Comparison of ENCODE assay signal across 8 cellular contexts in the genomic region with DNA sequence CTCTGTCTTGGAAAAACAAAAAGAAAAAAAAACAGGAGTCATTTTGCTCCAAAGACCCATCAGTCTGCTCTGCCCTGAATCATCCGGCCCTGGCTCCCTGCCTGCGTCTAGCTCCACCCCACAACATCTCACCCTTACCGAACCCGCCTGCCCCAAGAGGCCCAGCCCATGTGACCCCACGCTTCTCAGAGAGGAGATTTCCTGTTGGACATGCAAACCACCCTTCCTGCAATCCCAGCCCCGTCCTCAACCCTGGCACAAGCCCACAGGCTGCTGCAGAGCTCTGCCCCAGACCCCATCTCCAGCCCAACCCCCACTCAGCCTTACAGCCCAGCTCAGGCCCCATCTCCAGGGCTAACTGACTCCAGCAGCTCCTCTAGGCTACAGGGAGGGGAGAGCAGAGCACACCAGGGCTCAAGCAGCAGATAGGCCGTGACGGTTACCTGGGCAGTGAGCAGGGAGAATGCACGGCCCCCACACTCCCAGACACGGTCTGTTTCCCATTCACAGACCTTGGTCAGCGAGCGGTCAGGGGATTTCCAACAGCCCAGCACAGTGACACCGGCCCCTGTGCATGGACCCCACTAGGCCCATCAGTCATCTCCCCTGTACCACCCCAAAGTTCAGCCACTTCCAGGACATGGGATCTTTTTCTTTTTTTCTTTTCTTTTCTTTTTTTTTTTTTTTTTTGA.
A peak's percentile ranks its signal among the peaks of the same experiment; 100 is the strongest.
DNase-seq lines count a peak whose midpoint lies in the region; ATAC-seq and TF ChIP-seq lines count a peak whose summit lies in the region.

No MANE protein-coding gene starts in this region.

- peak; percentile 72 for ATAC-seq in HG02642 (IDR thresholded peaks at IDR 0.05; ENCODE audit: poor library complexity, unreplicated experiment)
- ATAC-seq in activated naive CD8-positive, alpha-beta T cell treated with anti-CD3 and anti-CD28 coated beads, Interleukin-2, amount 50 U/mL, for 24 hours: no peak

- H3F3A ChIP-seq in OCI-LY1 (ENCODE audit: insufficient read depth, low read length): no peaks in the 10 kb centered on the region

- H3K27ac Mint-ChIP-seq in activated naive CD8-positive, alpha-beta T cell treated with anti-CD3 and anti-CD28 coated beads, Interleukin-2, amount 50 U/mL, for 24 hours: no peak overlapping the region

- H3K9me2 ChIP-seq in OCI-LY1 (ENCODE audit: low read depth, low read length): no peaks in the 10 kb centered on the region

- H3K4me1 Mint-ChIP-seq in activated naive CD8-positive, alpha-beta T cell treated with anti-CD3 and anti-CD28 coated beads, Interleukin-2, amount 50 U/mL, for 24 hours: peaks cover 2% of the 10 kb centered on the region

- DNase-seq in GM13977 (ENCODE audit: low spot score) (peak; percentile 84), erythroblast (lab: John Stamatoyannopoulos, UW) (peak; percentile 49 to 81), midbrain (lab: John Stamatoyannopoulos, UW) (peak; percentile 46), NCI-H1105 treated with DMSO at 0.1 percent for 48 hours (lab: John Stamatoyannopoulos, UW) (no peak), NCI-H446 treated with DMSO at 0.1 percent for 48 hours (lab: John Stamatoyannopoulos, UW) (no peak)
- no peak for DNase-seq in activated naive CD8-positive, alpha-beta T cell treated with anti-CD3 and anti-CD28 coated beads, Interleukin-2, amount 50 U/mL, for 24 hours

- in situ Hi-C loops in GM13977 (cut with MboI; ENCODE audit: low pct_unique_long_range_greater_than_20kb, low sequenced_read_pairs, unreplicated experiment): no loop called here

- no peak overlapping the region for H2AFZ ChIP-seq in OCI-LY1 (ENCODE audit: low read length)

- H3K36me3 ChIP-seq in OCI-LY1 (ENCODE audit: insufficient read depth, low read length): no peaks in the 10 kb centered on the region

- no peak overlapping the region for H3K4me3 Mint-ChIP-seq in activated naive CD8-positive, alpha-beta T cell treated with anti-CD3 and anti-CD28 coated beads, Interleukin-2, amount 50 U/mL, for 24 hours

- peak overlapping the region; percentile 36 for H3K4me2 ChIP-seq in OCI-LY1 (ENCODE audit: low read length)

- TF ChIP-seq CTCF in GM13977 (IDR thresholded peaks at IDR 0.05; ENCODE audit: extremely low read depth, insufficient read depth, missing control alignments) (no peak), OCI-LY1 (IDR thresholded peaks at IDR 0.05; ENCODE audit: low read length) (no peak)

- no peak overlapping the region for H3K27ac ChIP-seq in OCI-LY1 (ENCODE audit: low read depth, low read length, poor library complexity, severe bottlenecking)

- no peak overlapping the region for H3K9ac ChIP-seq in OCI-LY1 (ENCODE audit: low read length)

- no peaks in the 10 kb centered on the region for H3K79me2 ChIP-seq in OCI-LY1 (ENCODE audit: insufficient read depth, low read length)

- no peaks in the 10 kb centered on the region for H4K20me1 ChIP-seq in OCI-LY1 (ENCODE audit: insufficient read depth, low read length)

- peak overlapping the region; percentile 19 for H3K4me3 ChIP-seq in OCI-LY1 (ENCODE audit: low read depth, low read length, poor library complexity, severe bottlenecking)

- H3K36me3 Mint-ChIP-seq in activated naive CD8-positive, alpha-beta T cell treated with anti-CD3 and anti-CD28 coated beads, Interleukin-2, amount 50 U/mL, for 24 hours (ENCODE audit: low read depth): no peaks in the 10 kb centered on the region

- TF ChIP-seq POLR2A in erythroblast (IDR thresholded peaks at IDR 0.05; ENCODE audit: low read length): no peak

- no peaks in the 10 kb centered on the region for H3K9me3 ChIP-seq in OCI-LY1 (ENCODE audit: low read length)

- no peaks in the 10 kb centered on the region for H3K9me3 Mint-ChIP-seq in activated naive CD8-positive, alpha-beta T cell treated with anti-CD3 and anti-CD28 coated beads, Interleukin-2, amount 50 U/mL, for 24 hours

- H3K27me3 Mint-ChIP-seq in activated naive CD8-positive, alpha-beta T cell treated with anti-CD3 and anti-CD28 coated beads, Interleukin-2, amount 50 U/mL, for 24 hours: no peaks in the 10 kb centered on the region

- peaks cover 5% of the 10 kb centered on the region; the same call in 1 of the 2 replicates for H3K27me3 ChIP-seq in OCI-LY1 (ENCODE audit: insufficient read depth, low read length)

- H3K4me1 ChIP-seq in OCI-LY1 (ENCODE audit: insufficient read depth, low read length, severe bottlenecking): peaks cover 12% of the 10 kb centered on the region

Comparison
In these comparisons a context has a peak if more than half of its experiments do, and no peak if none do; other contexts are left out.
1. DNase-seq: peak in GM13977 (single experiment), erythroblast (2 of 2) and midbrain (single experiment); none in activated naive CD8-positive, alpha-beta T cell treated with anti-CD3 and anti-CD28 coated beads, Interleukin-2, amount 50 U/mL, for 24 hours (single experiment), NCI-H1105 treated with DMSO at 0.1 percent for 48 hours (single experiment) and NCI-H446 treated with DMSO at 0.1 percent for 48 hours (single experiment).